In genomic region chr21:39181205-39181818, GRCh38 we compare ENCODE assay signal across 11 cellular contexts. TPM values are rescaled to one million over a fixed set of nuclear protein-coding genes. Genes with fewer than 3 reads are reported as not detected.
DNase-seq lines count a peak whose midpoint lies in the region; ATAC-seq and TF ChIP-seq lines count a peak whose summit lies in the region.
"Had no signal": no experiment of that assay in that cellular context is flagged by ENCODE, and none has a peak within 500 bp of the region (broad histone marks: within the 10 kb centered on the region; RNA-seq: fewer than 3 reads in every experiment).

No MANE protein-coding gene starts in this region.

- no peak for ATAC-seq in activated T-cell treated with anti-CD3 and anti-CD28 coated beads, Interleukin-2, amount 50 U/mL, for 4 hours

- H3K79me2 ChIP-seq in OCI-LY3 (ENCODE audit: low read length) = peaks cover 26% of the 10 kb centered on the region

- no peaks in the 10 kb centered on the region for H3K27me3 Mint-ChIP-seq in activated T-cell treated with anti-CD3 and anti-CD28 coated beads, Interleukin-2, amount 50 U/mL, for 4 hours (ENCODE audit: low read depth)
- H3K27me3 Mint-ChIP-seq in chondrocyte (ENCODE audit: low read depth) (no peaks in the 10 kb centered on the region), progenitor cell of endocrine pancreas (peaks cover 3% of the 10 kb centered on the region)

- no peak overlapping the region for H2AFZ ChIP-seq in OCI-LY3 (ENCODE audit: low read depth, low read length)

- H3K27me3 ChIP-seq in OCI-LY3 (ENCODE audit: low read depth, low read length) = no peaks in the 10 kb centered on the region
- H3K27me3 ChIP-seq: SJSA1, stomach had no signal

- peaks cover 16% of the 10 kb centered on the region for H3K36me3 Mint-ChIP-seq in activated T-cell treated with anti-CD3 and anti-CD28 coated beads, Interleukin-2, amount 50 U/mL, for 4 hours (ENCODE audit: insufficient read depth)
- H3K36me3 Mint-ChIP-seq in chondrocyte (ENCODE audit: low read depth) (peaks cover 12% of the 10 kb centered on the region), progenitor cell of endocrine pancreas (ENCODE audit: insufficient read depth) (peaks cover 16% of the 10 kb centered on the region)

- no peaks in the 10 kb centered on the region for H3K9me3 ChIP-seq in OCI-LY3 (ENCODE audit: insufficient read depth, low read length)
- H3K9me3 ChIP-seq: SJSA1, stomach had no signal

- no peak for DNase-seq in activated T-cell treated with anti-CD3 and anti-CD28 coated beads, Interleukin-2, amount 50 U/mL, for 4 hours
- DNase-seq in activated T-cell treated with anti-CD3 and anti-CD28 coated beads, Interleukin-2, amount 50 U/mL, for 48 hours = no peak
- DNase-seq in chondrocyte (ENCODE audit: low spot score) = no peak
- DNase-seq in progenitor cell of endocrine pancreas (ENCODE audit: low spot score, unreplicated experiment) = no peak
- DNase-seq in NCI-H2081 treated with DMSO at 0.1 percent for 48 hours (lab: John Stamatoyannopoulos, UW) = no peak
- no peak for DNase-seq in NCI-H2196 treated with DMSO at 0.1 percent for 48 hours (lab: John Stamatoyannopoulos, UW; ENCODE audit: unreplicated experiment)
- no peak for DNase-seq in medulla oblongata (ENCODE audit: extremely low spot score)
- DNase-seq: stomach had no signal

- TF ChIP-seq CTCF in OCI-LY3 (IDR thresholded peaks at IDR 0.05; ENCODE audit: low read depth, low read length) (no peak), chondrocyte (IDR thresholded peaks at IDR 0.05) (no peak), progenitor cell of endocrine pancreas (IDR thresholded peaks at IDR 0.05; ENCODE audit: unreplicated experiment) (no peak)

- H3K4me1 ChIP-seq in OCI-LY3 (ENCODE audit: low read length) = peaks cover 20% of the 10 kb centered on the region

- peaks cover 38% of the 10 kb centered on the region for H3K4me1 Mint-ChIP-seq in activated T-cell treated with anti-CD3 and anti-CD28 coated beads, Interleukin-2, amount 50 U/mL, for 4 hours (ENCODE audit: low read depth)
- H3K4me1 Mint-ChIP-seq in chondrocyte (ENCODE audit: low read depth) (peaks cover 40% of the 10 kb centered on the region), progenitor cell of endocrine pancreas (ENCODE audit: low read depth) (peaks cover 10% of the 10 kb centered on the region)

- H3K9me3 Mint-ChIP-seq in activated T-cell treated with anti-CD3 and anti-CD28 coated beads, Interleukin-2, amount 50 U/mL, for 4 hours = no peaks in the 10 kb centered on the region
- H3K9me3 Mint-ChIP-seq in chondrocyte (ENCODE audit: low read depth) (no peaks in the 10 kb centered on the region), progenitor cell of endocrine pancreas (ENCODE audit: low read depth) (no peaks in the 10 kb centered on the region)

- H3K27ac ChIP-seq in OCI-LY3 (ENCODE audit: low read length) = no peak overlapping the region
- H3K27ac ChIP-seq: epithelial cell of prostate, SJSA1 had no signal

- H3K36me3 ChIP-seq in OCI-LY3 (replicated peaks; ENCODE audit: low read depth, low read length) = peaks cover 32% of the 10 kb centered on the region

- H3K9ac ChIP-seq in OCI-LY3 (ENCODE audit: low read length) = no peak overlapping the region

- H3K27ac Mint-ChIP-seq in chondrocyte (ENCODE audit: unreplicated experiment) = peak overlapping the region; percentile 25
- H3K27ac Mint-ChIP-seq in progenitor cell of endocrine pancreas = no peak overlapping the region

- H4K20me1 ChIP-seq in OCI-LY3 (ENCODE audit: insufficient read depth, low read length) = no peaks in the 10 kb centered on the region

- peak overlapping the region; percentile 99 for H3K4me3 Mint-ChIP-seq in activated T-cell treated with anti-CD3 and anti-CD28 coated beads, Interleukin-2, amount 50 U/mL, for 4 hours
- H3K4me3 Mint-ChIP-seq in chondrocyte (ENCODE audit: unreplicated experiment) (peak overlapping the region; percentile 96), progenitor cell of endocrine pancreas (ENCODE audit: low read depth) (peak overlapping the region; percentile 95)

- H3K4me3 ChIP-seq in OCI-LY3 (ENCODE audit: low read length) = no peak overlapping the region

- peak overlapping the region; percentile 85 for H3K4me2 ChIP-seq in OCI-LY3 (ENCODE audit: low read length)

RNA-seq across cellular contexts. Expression of gene PSMG1, which starts 1.9 kb away (rescaled TPM):
- total RNA-seq in activated T-cell treated with anti-CD3 and anti-CD28 coated beads, Interleukin-2, amount 50 U/mL, for 4 hours = 10 to 100 TPM; 66.4 to 95.3 (median 88.8) TPM
- 56.7 to 72.5 TPM (median 66.4 TPM) in 3 replicates for total RNA-seq in chondrocyte
- total RNA-seq in progenitor cell of endocrine pancreas = 35.0 and 39.7 TPM in 2 replicates
